9 cellular contexts compared by ENCODE assay signal in the genomic region with DNA sequence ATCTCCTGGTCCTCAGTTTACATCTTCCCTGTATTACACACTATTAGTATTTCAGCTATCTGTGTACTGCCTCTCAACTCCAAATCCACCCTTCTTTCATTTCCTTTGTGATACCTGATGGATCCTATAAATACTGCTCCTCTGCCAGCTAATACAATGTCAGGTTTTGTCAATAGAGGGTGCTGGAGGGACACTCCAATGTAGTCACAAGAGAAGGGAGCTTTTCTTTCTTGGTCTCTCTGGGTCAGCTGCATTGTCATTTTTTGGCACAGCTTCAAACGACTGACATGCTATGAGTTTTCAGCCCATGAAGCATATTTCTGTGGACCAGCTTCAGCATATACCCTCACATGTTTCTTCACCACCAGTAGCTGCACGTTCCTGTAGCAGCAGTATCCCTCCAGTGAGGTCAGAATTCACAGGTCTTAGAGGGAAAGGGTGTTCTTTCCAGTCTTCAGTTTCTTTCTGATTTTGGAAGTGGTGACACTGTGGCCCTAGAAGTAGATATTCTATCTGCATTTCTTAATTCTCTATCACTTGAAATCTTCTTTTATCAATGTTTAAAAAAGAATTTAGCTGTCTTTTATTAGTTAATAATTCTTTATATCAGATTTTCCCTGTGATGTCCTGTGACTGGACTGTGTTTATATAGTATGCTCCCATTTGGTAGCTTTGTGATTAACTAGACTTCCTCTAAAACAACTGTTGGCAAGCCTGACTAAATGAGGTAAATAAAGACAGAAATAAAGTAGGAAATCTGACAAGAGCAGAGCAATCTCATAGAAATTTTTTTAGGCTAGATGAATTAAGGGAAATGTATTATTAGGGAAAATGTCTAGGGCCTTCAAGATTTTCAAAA.
DNase-seq lines count a peak whose midpoint lies in the region; ATAC-seq and TF ChIP-seq lines count a peak whose summit lies in the region.
"Had no signal": no experiment of that assay in that cellular context is flagged by ENCODE, and none has a peak within 500 bp of the region (broad histone marks: within the 10 kb centered on the region; RNA-seq: fewer than 3 reads in every experiment).

No MANE protein-coding gene starts in this region.

- no peaks in the 10 kb centered on the region for H3K36me3 Mint-ChIP-seq in CD4-positive, alpha-beta memory T cell
- H3K36me3 Mint-ChIP-seq: activated naive CD4-positive, alpha-beta T cell treated with anti-CD3 and anti-CD28 coated beads, Interleukin-2, amount 50 U/mL, for 24 hours had no signal

- no peaks in the 10 kb centered on the region for H3K9me3 ChIP-seq in neural cell (ENCODE audit: low read length)
- H3K9me3 ChIP-seq in CD4-positive, alpha-beta memory T cell (ENCODE audit: control insufficient read depth in 1 of 2, low read length in 2 of 2): no peaks in the 10 kb centered on the region

- peak; percentile 74 for TF ChIP-seq RAD21 in neural cell (conservative IDR thresholded peaks at IDR 0.05)

- H3K4me1 ChIP-seq in CD4-positive, alpha-beta memory T cell (ENCODE audit: insufficient read depth, low read length): no peaks in the 10 kb centered on the region

- POLR2A ChIA-PET in CD4-positive, alpha-beta memory T cell (lab: Charles Lee; ENCODE audit: partially characterized antibody): no interaction called here

- H3K4me3 Mint-ChIP-seq in CD4-positive, alpha-beta memory T cell: no peak overlapping the region
- H3K4me3 Mint-ChIP-seq: activated naive CD4-positive, alpha-beta T cell treated with anti-CD3 and anti-CD28 coated beads, Interleukin-2, amount 50 U/mL, for 24 hours had no signal

- H3K9me3 Mint-ChIP-seq in CD4-positive, alpha-beta memory T cell: peaks cover 0 to 15% (median 0%) of the 10 kb centered on the region in 8 donors

- in situ Hi-C loops in T47D (cut with HindIII; ENCODE audit: low pct_unique_long_range_greater_than_20kb, low sequenced_read_pairs): no loop called here

- H3K4me1 Mint-ChIP-seq in CD4-positive, alpha-beta memory T cell: no peaks in the 10 kb centered on the region
- H3K4me1 Mint-ChIP-seq: activated naive CD4-positive, alpha-beta T cell treated with anti-CD3 and anti-CD28 coated beads, Interleukin-2, amount 50 U/mL, for 24 hours had no signal

- no peaks in the 10 kb centered on the region for H4K20me1 ChIP-seq in neural cell (ENCODE audit: insufficient read depth)

- H3K4me3 ChIP-seq in neural cell (ENCODE audit: low read length): no peak overlapping the region
- no peak overlapping the region for H3K4me3 ChIP-seq in CD4-positive, alpha-beta memory T cell (ENCODE audit: low read length in 2 of 2)

- H3K9me2 ChIP-seq in neural cell (ENCODE audit: insufficient read depth, low read length): no peaks in the 10 kb centered on the region

- H3K79me2 ChIP-seq in neural cell (replicated peaks; ENCODE audit: insufficient read depth, low read length): no peaks in the 10 kb centered on the region

- no peak overlapping the region for H3K9ac ChIP-seq in neural cell (ENCODE audit: low read length)

- TF ChIP-seq CTCF in neural cell (IDR thresholded peaks at IDR 0.05; ENCODE audit: poor library complexity, severe bottlenecking) (peak; percentile 72), omental fat pad (IDR thresholded peaks at IDR 0.05) (no peak)

- no peaks in the 10 kb centered on the region for H3F3A ChIP-seq in neural cell (ENCODE audit: insufficient read depth, low read length, poor library complexity, severe bottlenecking)

- no peaks in the 10 kb centered on the region for H3K27me3 Mint-ChIP-seq in CD4-positive, alpha-beta memory T cell
- H3K27me3 Mint-ChIP-seq: activated naive CD4-positive, alpha-beta T cell treated with anti-CD3 and anti-CD28 coated beads, Interleukin-2, amount 50 U/mL, for 24 hours had no signal

- no peaks in the 10 kb centered on the region for H3K27me3 ChIP-seq in neural cell (ENCODE audit: insufficient read depth, low read depth, low read length)
- H3K27me3 ChIP-seq in CD4-positive, alpha-beta memory T cell (ENCODE audit: insufficient read depth, low read length): no peaks in the 10 kb centered on the region

- no peak overlapping the region for H3K27ac Mint-ChIP-seq in CD4-positive, alpha-beta memory T cell
- H3K27ac Mint-ChIP-seq: activated naive CD4-positive, alpha-beta T cell treated with anti-CD3 and anti-CD28 coated beads, Interleukin-2, amount 50 U/mL, for 24 hours had no signal

- H3K4me2 ChIP-seq in neural cell (ENCODE audit: low read length): no peak overlapping the region

- no peak overlapping the region for H2AFZ ChIP-seq in neural cell (ENCODE audit: low read depth, low read length)

- ATAC-seq in GM21786 (IDR thresholded peaks at IDR 0.05; ENCODE audit: unreplicated experiment): peak; percentile 81
- no peak for ATAC-seq in HG03139 (IDR thresholded peaks at IDR 0.05; ENCODE audit: unreplicated experiment)
- no peak for ATAC-seq in omental fat pad (ENCODE audit: low FRiP score)

- H3K27ac ChIP-seq in neural cell (ENCODE audit: low read length): no peak overlapping the region
- H3K27ac ChIP-seq in CD4-positive, alpha-beta memory T cell (ENCODE audit: low read depth, low read length): no peak overlapping the region

- CTCF ChIA-PET in CD4-positive, alpha-beta memory T cell (lab: Charles Lee; ENCODE audit: partially characterized antibody): no interaction called here

- TF ChIP-seq EP300 in neural cell (conservative IDR thresholded peaks at IDR 0.05; ENCODE audit: poor library complexity, severe bottlenecking): no peak

- H3K36me3 ChIP-seq in neural cell (ENCODE audit: insufficient read depth, low read length): no peaks in the 10 kb centered on the region
- no peaks in the 10 kb centered on the region for H3K36me3 ChIP-seq in CD4-positive, alpha-beta memory T cell (ENCODE audit: insufficient read depth, low read length)

- intact Hi-C loops in CD4-positive, alpha-beta memory T cell (cut with micrococcal nuclease): no loop called here

- DNase-seq in C1 segment of cervical spinal cord (lab: John Stamatoyannopoulos, UW): peak in 10 of 14 donors; percentile 0 to 26 (median 2)
- DNase-seq in NCI-H226: peak; percentile 2
- DNase-seq in T47D (ENCODE audit: low read depth in 1 of 2, low spot score in 1 of 2): peak; percentile 9 to 77
- DNase-seq in omental fat pad (ENCODE audit: low spot score): no peak
- DNase-seq in CD4-positive, alpha-beta memory T cell: no peak

TF ChIP-seq in neural cell, 6 proteins besides CTCF, POLR2A, EP300 and RAD21:
- no peak for TF ChIP-seq POLR2AphosphoS5 (IDR thresholded peaks at IDR 0.05)
- peak; percentile 71 for TF ChIP-seq SMC3 (conservative IDR thresholded peaks at IDR 0.05; ENCODE audit: poor library complexity)
- TF ChIP-seq EZH2 (IDR thresholded peaks at IDR 0.05; ENCODE audit: borderline replicate concordance, insufficient read depth, low read length, poor library complexity, severe bottlenecking): no peak
- TF ChIP-seq MXI1 (conservative IDR thresholded peaks at IDR 0.05; ENCODE audit: poor library complexity, severe bottlenecking): no peak

Comparison
In these comparisons a context has a peak if more than half of its experiments do, and no peak if none do; other contexts are left out.
1. DNase-seq: peak in C1 segment of cervical spinal cord (10 of 14), NCI-H226 (single experiment) and T47D (2 of 2); none in omental fat pad (single experiment) and CD4-positive, alpha-beta memory T cell (0 of 5).